ENCODE assay signal across 20 cellular contexts in genomic region chr16:995783-996182, GRCh38.
"Had no signal": no experiment of that assay in that cellular context is flagged by ENCODE, and none has a peak within 500 bp of the region (broad histone marks: within the 10 kb centered on the region; RNA-seq: fewer than 3 reads in every experiment).

No MANE protein-coding gene starts in this region.

- H3K36me3 Mint-ChIP-seq: mesothelial cell of epicardium had no signal

- H3K4me3 Mint-ChIP-seq: activated T-helper 1 cell treated with anti-CD3 and anti-CD28 coated beads, Interleukin-12 subunit alpha, Interleukin-12 subunit beta, Interleukin-2, Interleukin-4 antibody, amounts not matched to agents 30 ng/mL and 10 ng/mL and 1 ng/mL, durations not matched to agents 14 hours and 24 hours and 36 hours had no signal

- FAIRE-seq: frontal cortex had no signal

- DNase-seq: activated CD4-positive, CD25-positive, alpha-beta regulatory T cell treated with anti-CD3 and anti-CD28 coated beads, Interleukin-2, amount 50 U/mL, for 72 hours; aorta; central memory CD4-positive, alpha-beta T cell; colonic mucosa; hypothalamus; islet precursor cell; left colon; ovary; psoas muscle; stimulated activated CD4-positive, alpha-beta T cell treated with anti-CD3 and anti-CD28 coated beads, Interleukin-4, amount 100 ng/mL, for 1 hour; testis; upper lobe of left lung had no signal

- H3K27ac ChIP-seq: brain microvascular endothelial cell, colonic mucosa, ovary, psoas muscle, testis, upper lobe of left lung, VCaP had no signal

- ATAC-seq: left colon, psoas muscle, sciatic nerve had no signal

- H3K27me3 ChIP-seq: ovary, testis, upper lobe of left lung had no signal

- H3K4me3 ChIP-seq: colonic mucosa, lung, ovary, psoas muscle, smooth muscle cell, testis, upper lobe of left lung had no signal

- H3K27ac Mint-ChIP-seq: mesothelial cell of epicardium had no signal

- H3K4me1 ChIP-seq: colonic mucosa, psoas muscle, testis had no signal

- H3K4me2 ChIP-seq: smooth muscle cell had no signal

- H3K9me3 Mint-ChIP-seq: activated T-helper 1 cell treated with anti-CD3 and anti-CD28 coated beads, Interleukin-12 subunit alpha, Interleukin-12 subunit beta, Interleukin-2, Interleukin-4 antibody, amounts not matched to agents 30 ng/mL and 10 ng/mL and 1 ng/mL, durations not matched to agents 14 hours and 24 hours and 36 hours; mesothelial cell of epicardium had no signal

- H3K36me3 ChIP-seq: brain microvascular endothelial cell, colonic mucosa, ovary, upper lobe of left lung had no signal

- H3K9me3 ChIP-seq: colonic mucosa, psoas muscle, testis had no signal
